8 cellular contexts compared by ENCODE assay signal in genomic region chr6:142819603-142820335, GRCh38.
DNase-seq lines count a peak whose midpoint lies in the region; ATAC-seq and TF ChIP-seq lines count a peak whose summit lies in the region.

No MANE protein-coding gene starts in this region.

- peaks cover 0 to 4% (median 0%) of the 10 kb centered on the region in 7 donors for H3K9me3 Mint-ChIP-seq in naive B cell

- TF ChIP-seq CTCF in coronary artery (IDR thresholded peaks at IDR 0.05) = no peak

- H3K27ac ChIP-seq in BLaER1 treated with 17β-estradiol and CSF1 and Interleukin-3, amounts not matched to agents 10 nM and 100 nM = peak overlapping the region; percentile 33 to 55 (median 40); a peak in 19 of 22 replicates
- peak overlapping the region; percentile 46 to 61 for H3K27ac ChIP-seq in coronary artery

- peak overlapping the region; percentile 4 to 62 (median 45); a peak in 17 of 22 replicates for H3K9ac ChIP-seq in BLaER1 treated with 17β-estradiol and CSF1 and Interleukin-3, amounts not matched to agents 10 nM and 100 nM

- peaks cover 28 to 49% (median 44%) of the 10 kb centered on the region in 10 experiments for H3K4me1 ChIP-seq in BLaER1 treated with 17β-estradiol and CSF1 and Interleukin-3, amounts not matched to agents 10 nM and 100 nM

- peaks cover 0 to 35% (median 21%) of the 10 kb centered on the region in 11 experiments; a peak in 15 of 22 replicates for H3K36me3 ChIP-seq in BLaER1 treated with 17β-estradiol and CSF1 and Interleukin-3, amounts not matched to agents 10 nM and 100 nM

- ATAC-seq in GM19043 (IDR thresholded peaks at IDR 0.05; ENCODE audit: low read depth, unreplicated experiment) (peak; percentile 62), HG03342 (IDR thresholded peaks at IDR 0.05; ENCODE audit: unreplicated experiment) (peak; percentile 58), naive B cell (ENCODE audit: low read depth in 2 of 2) (peak; percentile 84 to 88)

- peaks cover 0 to 25% (median 0%) of the 10 kb centered on the region in 11 experiments; a peak in 4 of 22 replicates for H4K20me1 ChIP-seq in BLaER1 treated with 17β-estradiol and CSF1 and Interleukin-3, amounts not matched to agents 10 nM and 100 nM

- no peaks in the 10 kb centered on the region for H3K27me3 Mint-ChIP-seq in naive B cell

- H3K4me3 ChIP-seq in BLaER1 treated with 17β-estradiol and CSF1 and Interleukin-3, amounts not matched to agents 10 nM and 100 nM = peak overlapping the region; percentile 34 to 62 (median 48); a peak in 19 of 20 replicates
- peak overlapping the region; percentile 68 for H3K4me3 ChIP-seq in coronary artery

- peak overlapping the region; percentile 93 to 99 (median 98) for H3K27ac Mint-ChIP-seq in naive B cell

- DNase-seq in T-helper 1 cell = peak in 4 of 5 donors; percentile 17 to 70 (median 36)
- no peak for DNase-seq in coronary artery (ENCODE audit: low spot score)
- peak; percentile 41 for DNase-seq in naive B cell
- DNase-seq in AG08395 (ENCODE audit: low spot score) = no peak
- no peak for DNase-seq in retina

- H3K4me2 ChIP-seq in BLaER1 treated with 17β-estradiol and CSF1 and Interleukin-3, amounts not matched to agents 10 nM and 100 nM = peak overlapping the region; percentile 65 to 95 (median 85)

- peaks cover 49 to 81% (median 76%) of the 10 kb centered on the region in 3 donors for H3K4me1 Mint-ChIP-seq in naive B cell

- peaks cover 6 to 22% of the 10 kb centered on the region in 2 donors for H3K36me3 Mint-ChIP-seq in naive B cell

- peak overlapping the region; percentile 78 to 92 (median 88) for H3K4me3 Mint-ChIP-seq in naive B cell

- H3K9me3 ChIP-seq in BLaER1 treated with 17β-estradiol and CSF1 and Interleukin-3, amounts not matched to agents 10 nM and 100 nM (replicated peaks in 1 of 11) = peaks cover 0 to 6% (median 4%) of the 10 kb centered on the region in 11 experiments; a peak in 3 of 22 replicates

- no peaks in the 10 kb centered on the region for H3K27me3 ChIP-seq in BLaER1 treated with 17β-estradiol and CSF1 and Interleukin-3, amounts not matched to agents 10 nM and 100 nM

Comparison
In these comparisons a context has a peak if more than half of its experiments do, and no peak if none do; other contexts are left out.
1. DNase-seq: peak in T-helper 1 cell (4 of 5) and naive B cell (single experiment); none in coronary artery (single experiment), AG08395 (single experiment) and retina (single experiment).
2. Peak in every context shown above with its lines, with median percentiles within 50 percentile points of each other: ATAC-seq.